ENCODE assay signal across 9 cellular contexts in the genomic region with DNA sequence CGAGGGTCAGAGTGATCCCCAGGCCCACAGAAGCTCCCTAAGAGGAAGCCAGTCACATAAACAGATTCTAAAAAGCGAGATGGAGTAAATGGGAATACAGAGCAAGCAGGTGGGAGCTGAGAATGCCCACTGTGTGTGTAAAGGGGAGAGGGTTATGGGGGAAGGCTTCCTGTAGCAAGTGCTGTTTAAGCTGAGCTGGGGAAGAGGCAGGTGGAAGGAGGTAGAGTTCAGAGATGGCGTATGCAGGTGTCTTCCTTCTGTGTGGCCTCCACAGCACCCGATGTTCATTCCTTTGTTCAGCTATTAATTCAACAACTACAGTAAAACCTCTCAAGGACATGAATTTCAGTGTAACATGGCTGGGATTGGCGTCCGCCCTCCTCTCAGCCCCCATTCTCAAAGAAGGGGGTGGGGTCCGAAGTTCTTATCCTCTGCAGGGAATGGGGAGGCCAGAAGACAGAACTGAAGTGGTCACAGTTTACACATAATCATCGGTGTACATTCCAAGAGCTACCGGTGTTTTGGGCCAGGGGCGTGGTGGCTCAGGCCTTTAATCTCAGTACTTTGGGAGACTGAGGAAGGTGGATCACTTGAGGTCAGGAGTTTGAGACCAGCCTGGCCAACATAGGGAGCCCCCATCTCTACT. TPM values are rescaled to one million over a fixed set of nuclear protein-coding genes. Genes with fewer than 3 reads are reported as not detected.
DNase-seq lines count a peak whose midpoint lies in the region; ATAC-seq and TF ChIP-seq lines count a peak whose summit lies in the region.
"Had no signal": no experiment of that assay in that cellular context is flagged by ENCODE, and none has a peak within 500 bp of the region (broad histone marks: within the 10 kb centered on the region; RNA-seq: fewer than 3 reads in every experiment).

No MANE protein-coding gene starts in this region.

- H3K4me2 ChIP-seq in KMS-11 = peak overlapping the region; percentile 87

- peaks cover 48% of the 10 kb centered on the region for H3K79me2 ChIP-seq in KMS-11 (ENCODE audit: insufficient read depth, low read depth)

- H3K27ac Mint-ChIP-seq in natural killer cell = peak overlapping the region in 1 of 2 donors; percentile 72

- H3K27me3 ChIP-seq in BE2C = no peaks in the 10 kb centered on the region
- no peaks in the 10 kb centered on the region for H3K27me3 ChIP-seq in KMS-11 (ENCODE audit: insufficient read depth, low read depth)

- no peak overlapping the region for H3K27ac ChIP-seq in KMS-11

- H3K4me1 Mint-ChIP-seq in natural killer cell = peaks cover 20% of the 10 kb centered on the region in 2 donors

- H3K27me3 Mint-ChIP-seq in natural killer cell (ENCODE audit: low read depth in 2 of 2) = no peaks in the 10 kb centered on the region

- intact Hi-C loops in natural killer cell (cut with micrococcal nuclease) = loop anchor here (2.0 to 5.0 kb wide), 2 partner anchors 17 to 34 kb away; no protein-coding TSS in a partner anchor

- H4K20me1 ChIP-seq in KMS-11 (ENCODE audit: insufficient read depth) = no peaks in the 10 kb centered on the region

- H3K4me3 ChIP-seq in BE2C (ENCODE audit: low read depth, low read length) (peak overlapping the region; percentile 96), KMS-11 (IDR thresholded peaks at IDR 0.05; ENCODE audit: insufficient read depth, low read depth, low read length) (no peak overlapping the region), choroid plexus epithelial cell (ENCODE audit: low read depth, low read length) (peak overlapping the region; percentile 88)

- peaks cover 10% of the 10 kb centered on the region for H3K9me3 ChIP-seq in BE2C

- no peak for ATAC-seq in natural killer cell
- no peak for ATAC-seq in GM18498 (IDR thresholded peaks at IDR 0.05; ENCODE audit: unreplicated experiment)

- H2AFZ ChIP-seq in KMS-11 (ENCODE audit: low read depth) = no peak overlapping the region

- peak overlapping the region; percentile 95 for H3K4me3 Mint-ChIP-seq in natural killer cell

- H3K9ac ChIP-seq in KMS-11 = peak overlapping the region; percentile 78; the same call in 1 of the 2 replicates

- no peak for DNase-seq in BE2C
- no peak for DNase-seq in choroid plexus epithelial cell (ENCODE audit: low read depth)
- no peak for DNase-seq in natural killer cell
- no peak for DNase-seq in NCI-H226
- no peak for DNase-seq in activated CD4-positive, alpha-beta T cell treated with anti-CD3 and anti-CD28 coated beads, Interleukin-2, amount 50 U/mL, for 4 hours
- DNase-seq in NOMO-1 (lab: John Stamatoyannopoulos, UW; ENCODE audit: unreplicated experiment in 2 of 2) = no peak

- H3K4me1 ChIP-seq in BE2C (no peaks in the 10 kb centered on the region; the same call in 1 of the 2 replicates), KMS-11 (ENCODE audit: low read depth, poor library complexity, severe bottlenecking) (peaks cover 43% of the 10 kb centered on the region)

- TF ChIP-seq CTCF in BE2C (IDR thresholded peaks at IDR 0.05; ENCODE audit: low read depth, low read length) (no peak), KMS-11 (conservative IDR thresholded peaks at IDR 0.05; ENCODE audit: low read depth, low read length) (no peak), choroid plexus epithelial cell (conservative IDR thresholded peaks at IDR 0.05; ENCODE audit: low read depth, low read length) (no peak), natural killer cell (IDR thresholded peaks at IDR 0.05) (no peak)

- H3K36me3 ChIP-seq in BE2C (peaks cover 23% of the 10 kb centered on the region), KMS-11 (ENCODE audit: insufficient read depth) (no peaks in the 10 kb centered on the region)

- H3K36me3 Mint-ChIP-seq in natural killer cell = no peaks in the 10 kb centered on the region

- H3K9me3 Mint-ChIP-seq in natural killer cell = no peaks in the 10 kb centered on the region

RNA-seq across cellular contexts. Expression of gene EEF2K, which starts 1.8 kb away (rescaled TPM):
- polyA plus RNA-seq in BE2C (2012; ENCODE audit: insufficient read depth, insufficient read length, low read depth) = 8.8 TPM
- total RNA-seq in natural killer cell = 10 to 100 TPM; 12.6 to 33.5 (median 22.9) TPM

RNA-seq across cellular contexts. Expression of gene SDR42E2, which starts 45.5 kb away (rescaled TPM):
- not detected for polyA plus RNA-seq in BE2C (2012; ENCODE audit: insufficient read depth, insufficient read length, low read depth)
- 1 to 10 TPM in 1 of 3 donors, under 1 TPM in 2; 0.92 to 1.9 (median 0.93) TPM for total RNA-seq in natural killer cell
- total RNA-seq: posterior vena cava had no signal
